ENCODE assay signal across 20 cellular contexts in the genomic region with DNA sequence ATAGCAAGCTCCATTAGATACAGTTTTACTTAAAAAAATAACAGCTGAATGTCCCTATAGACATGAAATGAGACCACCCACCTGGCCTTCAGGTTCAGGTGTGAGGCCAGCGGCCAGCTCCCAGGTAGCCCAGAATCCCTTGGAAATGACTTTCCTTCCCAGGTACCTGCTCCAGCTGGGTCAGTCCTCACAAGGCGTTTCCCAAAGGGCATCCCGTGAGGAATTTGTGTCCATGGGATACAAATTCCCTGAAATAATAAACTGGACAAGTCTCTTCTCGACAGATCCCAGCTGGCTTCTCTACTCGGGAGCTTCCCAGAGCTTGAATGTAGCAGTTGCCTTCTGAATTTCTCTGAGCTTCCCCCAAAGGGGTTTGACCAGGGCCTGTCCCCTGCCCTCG.
DNase-seq lines count a peak whose midpoint lies in the region; ATAC-seq and TF ChIP-seq lines count a peak whose summit lies in the region.
"Had no signal": no experiment of that assay in that cellular context is flagged by ENCODE, and none has a peak within 500 bp of the region (broad histone marks: within the 10 kb centered on the region; RNA-seq: fewer than 3 reads in every experiment).

No MANE protein-coding gene starts in this region.

- peaks cover 92% of the 10 kb centered on the region for H3K4me1 ChIP-seq in muscle layer of colon (ENCODE audit: insufficient read depth, low read length)

- TF ChIP-seq CTCF in brain (conservative IDR thresholded peaks at IDR 0.05) = no peak

- no peak overlapping the region for H3K27ac Mint-ChIP-seq in activated T-cell treated with anti-CD3 and anti-CD28 coated beads, Interleukin-2, amount 50 U/mL, for 72 hours
- peak overlapping the region; percentile 42 to 98 (median 91) for H3K27ac Mint-ChIP-seq in brain
- H3K27ac Mint-ChIP-seq: activated CD8-positive, alpha-beta T cell treated with anti-CD3 and anti-CD28 coated beads, Interleukin-2, amount 10 ng/mL, durations not matched to agents 7 days and 5 days; activated T-helper 2 cell treated with anti-CD3 and anti-CD28 coated beads, Interferon-gamma antibody, Interleukin-2, Interleukin-4, amounts not matched to agents 10 μg/mL and 5 μg/mL and 100 μg/mL, durations not matched to agents 14 hours and 24 hours and 36 hours had no signal

- H3K27me3 Mint-ChIP-seq in activated T-cell treated with anti-CD3 and anti-CD28 coated beads, Interleukin-2, amount 50 U/mL, for 72 hours (ENCODE audit: low read depth) = peaks cover 18% of the 10 kb centered on the region
- H3K27me3 Mint-ChIP-seq in brain = peaks cover 2% of the 10 kb centered on the region

- H3K4me1 Mint-ChIP-seq in activated T-cell treated with anti-CD3 and anti-CD28 coated beads, Interleukin-2, amount 50 U/mL, for 72 hours (ENCODE audit: low read depth) = peaks cover 81% of the 10 kb centered on the region
- H3K4me1 Mint-ChIP-seq in brain = peaks cover 98% of the 10 kb centered on the region

- ATAC-seq in activated T-cell treated with anti-CD3 and anti-CD28 coated beads, Interleukin-2, amount 50 U/mL, for 72 hours (replicated peaks in 1 of 2) = no peak
- ATAC-seq in GM21619 (IDR thresholded peaks at IDR 0.05; ENCODE audit: unreplicated experiment) = no peak
- ATAC-seq: A549; activated CD8-positive, alpha-beta T cell treated with anti-CD3 and anti-CD28 coated beads, Interleukin-2, amount 10 ng/mL, durations not matched to agents 7 days and 5 days; foreskin keratinocyte; HepG2; SK-N-SH treated with all-trans-retinoic acid at 6 μM for 48 hours had no signal

- no peaks in the 10 kb centered on the region for H3K36me3 ChIP-seq in muscle layer of colon (ENCODE audit: insufficient read depth, low read length)
- H3K36me3 ChIP-seq: neutrophil, upper lobe of left lung had no signal

- no peak for DNase-seq in activated T-cell treated with anti-CD3 and anti-CD28 coated beads, Interleukin-2, amount 50 U/mL, for 72 hours
- no peak for DNase-seq in activated T-cell treated with anti-CD3 and anti-CD28 coated beads for 4 hours
- DNase-seq in substantia nigra (lab: John Stamatoyannopoulos, UW) = no peak
- DNase-seq in NCI-H524 treated with DMSO at 0.1 percent for 48 hours (lab: John Stamatoyannopoulos, UW) = no peak
- no peak for DNase-seq in NCI-H69 (lab: John Stamatoyannopoulos, UW)
- DNase-seq: activated CD8-positive, alpha-beta T cell treated with anti-CD3 and anti-CD28 coated beads, Interleukin-2, amount 10 ng/mL, durations not matched to agents 7 days and 5 days; anterior cingulate cortex; foreskin keratinocyte; NCI-H2107; NCI-H774; upper lobe of left lung had no signal

- H3K4me3 ChIP-seq in muscle layer of colon (ENCODE audit: low read depth in 1 of 2, low read length in 2 of 2) = no peak overlapping the region
- H3K4me3 ChIP-seq: A549, skin epidermis, upper lobe of left lung had no signal

- H3K36me3 Mint-ChIP-seq in activated T-cell treated with anti-CD3 and anti-CD28 coated beads, Interleukin-2, amount 50 U/mL, for 72 hours (ENCODE audit: insufficient read depth in 2 of 2) = peaks cover 0 to 1% of the 10 kb centered on the region in 2 donors
- no peaks in the 10 kb centered on the region for H3K36me3 Mint-ChIP-seq in brain

- H3K9me3 Mint-ChIP-seq in activated T-cell treated with anti-CD3 and anti-CD28 coated beads, Interleukin-2, amount 50 U/mL, for 72 hours = no peaks in the 10 kb centered on the region
- H3K9me3 Mint-ChIP-seq in brain = no peaks in the 10 kb centered on the region
- H3K9me3 Mint-ChIP-seq: activated T-helper 2 cell treated with anti-CD3 and anti-CD28 coated beads, Interferon-gamma antibody, Interleukin-2, Interleukin-4, amounts not matched to agents 10 μg/mL and 5 μg/mL and 100 μg/mL, durations not matched to agents 14 hours and 24 hours and 36 hours had no signal

- H3K4me3 Mint-ChIP-seq in activated T-cell treated with anti-CD3 and anti-CD28 coated beads, Interleukin-2, amount 50 U/mL, for 72 hours = peak overlapping the region; percentile 39 to 52
- H3K4me3 Mint-ChIP-seq in brain = no peak overlapping the region
- H3K4me3 Mint-ChIP-seq: activated CD8-positive, alpha-beta T cell treated with anti-CD3 and anti-CD28 coated beads, Interleukin-2, amount 10 ng/mL, durations not matched to agents 7 days and 5 days had no signal

- H3K9me3 ChIP-seq in muscle layer of colon (ENCODE audit: low read length) = no peaks in the 10 kb centered on the region
- H3K9me3 ChIP-seq: A549, neutrophil, upper lobe of left lung had no signal

- H3K27ac ChIP-seq in muscle layer of colon (ENCODE audit: low read depth, low read length) = peak overlapping the region; percentile 42
- H3K27ac ChIP-seq in substantia nigra (ENCODE audit: low read depth, low read length, poor library complexity, severe bottlenecking) = peak overlapping the region; percentile 93
- H3K27ac ChIP-seq: A549, foreskin keratinocyte, neutrophil, upper lobe of left lung had no signal

- H3K9ac ChIP-seq in muscle layer of colon (ENCODE audit: low read length) = no peak overlapping the region

- H3K27me3 ChIP-seq in muscle layer of colon (ENCODE audit: control insufficient read depth in 1 of 2, insufficient read depth in 2 of 2, low read length in 2 of 2) = no peaks in the 10 kb centered on the region
- H3K27me3 ChIP-seq: foreskin keratinocyte, neutrophil, upper lobe of left lung had no signal

Comparison
In these comparisons a context has a peak if more than half of its experiments do, and no peak if none do; other contexts are left out.
1. H3K4me3 Mint-ChIP-seq: peak in activated T-cell treated with anti-CD3 and anti-CD28 coated beads, Interleukin-2, amount 50 U/mL, for 72 hours (2 of 2); none in brain (0 of 5).